Comparison of ENCODE assay signal across 8 cellular contexts in genomic region chr7:75639893-75640600, GRCh38.
A peak's percentile ranks its signal among the peaks of the same experiment; 100 is the strongest.
DNase-seq lines count a peak whose midpoint lies in the region; ATAC-seq and TF ChIP-seq lines count a peak whose summit lies in the region.

No MANE protein-coding gene starts in this region.

- H4K20me1 ChIP-seq in OCI-LY7 (ENCODE audit: insufficient read depth, low read length), result no peaks in the 10 kb centered on the region

- peak overlapping the region; percentile 53; the same call in 1 of the 2 replicates for H2AFZ ChIP-seq in OCI-LY7 (ENCODE audit: low read length)

- POLR2A ChIA-PET in OCI-LY7 (lab: Charles Lee), result interaction anchor here (0.7 to 1.3 kb wide), 2 partner anchors 16 to 22 kb away, joined by 3 read pairs; no protein-coding TSS in a partner anchor

- H3K27me3 ChIP-seq in esophagus squamous epithelium, result no peaks in the 10 kb centered on the region
- H3K27me3 ChIP-seq in prostate gland (replicated peaks; ENCODE audit: insufficient read depth), result no peaks in the 10 kb centered on the region

- no TSS peak for BruUV-seq in OCI-LY7 (replicated peaks; lab: Mats Ljungman, UMichigan)

- no peaks in the 10 kb centered on the region for H3K9me2 ChIP-seq in OCI-LY7 (ENCODE audit: insufficient read depth, low read length)

- CTCF ChIA-PET in OCI-LY7 (lab: Charles Lee; ENCODE audit: unreplicated experiment), result no interaction called here

- TF ChIP-seq CTCF in GM12865 (IDR thresholded peaks at IDR 0.05; ENCODE audit: insufficient read depth, low read depth, low read length, missing control alignments) (no peak), OCI-LY7 (conservative IDR thresholded peaks at IDR 0.05; ENCODE audit: low read length) (no peak), esophagus squamous epithelium (IDR thresholded peaks at IDR 0.05) (no peak), prostate gland (IDR thresholded peaks at IDR 0.05) (no peak)

- intact Hi-C loops in OCI-LY7 (cut with micrococcal nuclease; ENCODE audit: unreplicated experiment) (loop anchor here (5.0 kb wide), 3 partner anchors 38 to 117 kb away; no protein-coding TSS in a partner anchor), esophagus squamous epithelium (cut with DNase I) (no loop called here), prostate gland (cut with DNase I) (no loop called here)

- no peak for TF ChIP-seq POLR2A in esophagus squamous epithelium (IDR thresholded peaks at IDR 0.05)
- TF ChIP-seq POLR2A in prostate gland (IDR thresholded peaks at IDR 0.05), result no peak

- DNase-seq in GM12865 (ENCODE audit: low read depth), result no peak
- no peak for DNase-seq in OCI-LY7 (ENCODE audit: low spot score)
- no peak for DNase-seq in esophagus squamous epithelium (lab: John Stamatoyannopoulos, UW)
- no peak for DNase-seq in prostate gland (ENCODE audit: low spot score)
- no peak for DNase-seq in activated CD4-positive, alpha-beta T cell treated with anti-CD3 and anti-CD28 coated beads for 4 hours
- DNase-seq in OCI-M2 (lab: John Stamatoyannopoulos, UW; ENCODE audit: unreplicated experiment), result no peak

- ATAC-seq in GM21717 (IDR thresholded peaks at IDR 0.05; ENCODE audit: unreplicated experiment) (no peak), HG02588 (IDR thresholded peaks at IDR 0.05; ENCODE audit: unreplicated experiment) (no peak)

- H3K4me2 ChIP-seq in OCI-LY7 (ENCODE audit: low read length), result peak overlapping the region; percentile 81

- no peaks in the 10 kb centered on the region for H3K79me2 ChIP-seq in OCI-LY7 (ENCODE audit: insufficient read depth, low read depth, low read length)

- H3K4me1 ChIP-seq in OCI-LY7 (ENCODE audit: insufficient read depth, low read length, poor library complexity, severe bottlenecking), result peaks cover 10% of the 10 kb centered on the region
- H3K4me1 ChIP-seq in esophagus squamous epithelium, result peaks cover 5 to 20% (median 15%) of the 10 kb centered on the region in 3 donors
- H3K4me1 ChIP-seq in prostate gland (replicated peaks), result no peaks in the 10 kb centered on the region

- H3K27ac ChIP-seq in OCI-LY7 (ENCODE audit: low read depth, low read length, poor library complexity, severe bottlenecking) (no peak overlapping the region), esophagus squamous epithelium (peak overlapping the region in 3 of 4 donors; percentile 76 to 88 (median 83)), prostate gland (peak overlapping the region; percentile 66 to 72)

- H3K36me3 ChIP-seq in OCI-LY7 (ENCODE audit: insufficient read depth, low read length), result peaks cover 17% of the 10 kb centered on the region
- no peaks in the 10 kb centered on the region for H3K36me3 ChIP-seq in esophagus squamous epithelium
- H3K36me3 ChIP-seq in prostate gland, result no peaks in the 10 kb centered on the region

- H3K4me3 ChIP-seq in GM12865 (ENCODE audit: low read depth, low read length) (peak overlapping the region; percentile 87), OCI-LY7 (ENCODE audit: low read depth, low read length, poor library complexity, severe bottlenecking) (peak overlapping the region; percentile 77), esophagus squamous epithelium (peak overlapping the region; percentile 62 to 93 (median 67)), prostate gland (peak overlapping the region; percentile 68 to 71)

- WGBS in esophagus squamous epithelium, 2 donors, result 33 to 41% methylated on average over 3 to 5 of the region's 15 CpGs
- 42% methylated on average over 15 of the region's 15 CpGs for WGBS in prostate gland

- H3K9me3 ChIP-seq in OCI-LY7 (ENCODE audit: low read length) (peaks cover 16% of the 10 kb centered on the region), esophagus squamous epithelium (no peaks in the 10 kb centered on the region), prostate gland (no peaks in the 10 kb centered on the region)
